Comparison of ENCODE assay signal across 15 cellular contexts in the genomic region with DNA sequence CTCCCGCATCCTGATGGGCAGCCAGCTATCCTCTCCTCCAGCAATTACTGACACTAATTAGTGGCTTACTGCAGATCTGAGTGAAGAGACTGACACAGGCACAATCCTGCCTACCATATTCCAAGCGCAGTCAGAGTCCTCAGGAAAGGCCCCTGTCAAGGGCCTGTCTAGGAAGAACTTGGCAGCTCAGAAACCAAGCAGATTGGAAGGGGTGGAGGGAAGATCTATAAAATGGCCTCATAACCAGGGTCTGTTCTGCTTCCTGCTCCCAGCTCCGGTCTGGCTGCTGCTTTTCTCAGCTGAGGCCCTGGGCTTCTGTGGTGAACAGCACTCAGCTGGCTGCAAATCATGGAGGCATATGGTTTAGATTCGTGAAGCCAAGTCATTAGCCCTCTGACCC.
"Had no signal": no experiment of that assay in that cellular context is flagged by ENCODE, and none has a peak within 500 bp of the region (broad histone marks: within the 10 kb centered on the region; RNA-seq: fewer than 3 reads in every experiment).

No MANE protein-coding gene starts in this region.

- H3K4me1 ChIP-seq: breast epithelium, prostate gland, right lobe of liver, transverse colon had no signal

- H3K9me3 ChIP-seq: breast epithelium, prostate gland, right lobe of liver, transverse colon had no signal

- H3K27ac ChIP-seq: breast epithelium, prostate gland, right lobe of liver, transverse colon, VCaP had no signal

- H3K36me3 ChIP-seq: breast epithelium, prostate gland, right lobe of liver, transverse colon had no signal

- H3K4me1 Mint-ChIP-seq: activated CD4-positive, alpha-beta memory T cell treated with anti-CD3 and anti-CD28 coated beads, Interleukin-2, amount 10 ng/mL, durations not matched to agents 7 days and 5 days; activated CD4-positive, alpha-beta T cell treated with anti-CD3 and anti-CD28 coated beads for 36 hours; activated naive CD8-positive, alpha-beta T cell treated with anti-CD3 and anti-CD28 coated beads for 36 hours; naive thymus-derived CD4-positive, alpha-beta T cell; stimulated activated memory B cell treated with anti-CD40 and anti-IgM and Interleukin-4, amounts not matched to agents 10 μg/mL and 1 μg/mL and 100 μg/mL, for 72 hours had no signal

- H3K27me3 ChIP-seq: breast epithelium, right lobe of liver, transverse colon had no signal

- H3K4me3 ChIP-seq: breast epithelium, prostate gland, right lobe of liver, transverse colon had no signal

- H3K4me3 Mint-ChIP-seq: activated CD4-positive, alpha-beta memory T cell treated with anti-CD3 and anti-CD28 coated beads, Interleukin-2, amount 10 ng/mL, durations not matched to agents 7 days and 5 days; activated CD4-positive, alpha-beta T cell treated with anti-CD3 and anti-CD28 coated beads for 36 hours; activated naive CD8-positive, alpha-beta T cell treated with anti-CD3 and anti-CD28 coated beads for 36 hours; activated T-cell treated with anti-CD3 and anti-CD28 coated beads, Interleukin-2, amount 50 U/mL, for 72 hours; naive thymus-derived CD4-positive, alpha-beta T cell; stimulated activated memory B cell treated with anti-CD40 and anti-IgM and Interleukin-4, amounts not matched to agents 10 μg/mL and 1 μg/mL and 100 μg/mL, for 72 hours had no signal

- H3K9me3 Mint-ChIP-seq: activated CD4-positive, alpha-beta memory T cell treated with anti-CD3 and anti-CD28 coated beads, Interleukin-2, amount 10 ng/mL, durations not matched to agents 7 days and 5 days; activated naive CD8-positive, alpha-beta T cell treated with anti-CD3 and anti-CD28 coated beads for 36 hours; activated T-cell treated with anti-CD3 and anti-CD28 coated beads, Interleukin-2, amount 50 U/mL, for 72 hours; stimulated activated memory B cell treated with anti-CD40 and anti-IgM and Interleukin-4, amounts not matched to agents 10 μg/mL and 1 μg/mL and 100 μg/mL, for 72 hours had no signal

- H3K27ac Mint-ChIP-seq: activated CD4-positive, alpha-beta memory T cell treated with anti-CD3 and anti-CD28 coated beads, Interleukin-2, amount 10 ng/mL, durations not matched to agents 7 days and 5 days; activated CD4-positive, alpha-beta T cell treated with anti-CD3 and anti-CD28 coated beads for 36 hours; activated naive CD8-positive, alpha-beta T cell treated with anti-CD3 and anti-CD28 coated beads for 36 hours; activated T-cell treated with anti-CD3 and anti-CD28 coated beads, Interleukin-2, amount 50 U/mL, for 72 hours; naive thymus-derived CD4-positive, alpha-beta T cell; stimulated activated memory B cell treated with anti-CD40 and anti-IgM and Interleukin-4, amounts not matched to agents 10 μg/mL and 1 μg/mL and 100 μg/mL, for 72 hours had no signal

- H3K27me3 Mint-ChIP-seq: activated CD4-positive, alpha-beta memory T cell treated with anti-CD3 and anti-CD28 coated beads, Interleukin-2, amount 10 ng/mL, durations not matched to agents 7 days and 5 days; stimulated activated memory B cell treated with anti-CD40 and anti-IgM and Interleukin-4, amounts not matched to agents 10 μg/mL and 1 μg/mL and 100 μg/mL, for 72 hours had no signal

- H3K36me3 Mint-ChIP-seq: activated naive CD8-positive, alpha-beta T cell treated with anti-CD3 and anti-CD28 coated beads for 36 hours; naive thymus-derived CD4-positive, alpha-beta T cell; stimulated activated memory B cell treated with anti-CD40 and anti-IgM and Interleukin-4, amounts not matched to agents 10 μg/mL and 1 μg/mL and 100 μg/mL, for 72 hours had no signal

- DNase-seq: activated CD4-positive, alpha-beta memory T cell treated with anti-CD3 and anti-CD28 coated beads, Interleukin-2, amount 10 ng/mL, durations not matched to agents 7 days and 5 days; activated CD4-positive, alpha-beta T cell treated with anti-CD3 and anti-CD28 coated beads for 36 hours; activated CD8-positive, alpha-beta memory T cell treated with anti-CD3 and anti-CD28 coated beads, Interleukin-2, amount 50 U/mL, for 4 hours; activated gamma-delta T cell treated with Interleukin-2 at 50 U/mL for 16 hours; activated naive CD8-positive, alpha-beta T cell treated with anti-CD3 and anti-CD28 coated beads for 36 hours; activated T-cell treated with anti-CD3 and anti-CD28 coated beads, Interleukin-2, amount 50 U/mL, for 72 hours; anterior cingulate cortex; hypothalamus; naive thymus-derived CD4-positive, alpha-beta T cell; right lobe of liver; transverse colon had no signal
